Comparison of ENCODE assay signal across 8 cellular contexts in the genomic region with DNA sequence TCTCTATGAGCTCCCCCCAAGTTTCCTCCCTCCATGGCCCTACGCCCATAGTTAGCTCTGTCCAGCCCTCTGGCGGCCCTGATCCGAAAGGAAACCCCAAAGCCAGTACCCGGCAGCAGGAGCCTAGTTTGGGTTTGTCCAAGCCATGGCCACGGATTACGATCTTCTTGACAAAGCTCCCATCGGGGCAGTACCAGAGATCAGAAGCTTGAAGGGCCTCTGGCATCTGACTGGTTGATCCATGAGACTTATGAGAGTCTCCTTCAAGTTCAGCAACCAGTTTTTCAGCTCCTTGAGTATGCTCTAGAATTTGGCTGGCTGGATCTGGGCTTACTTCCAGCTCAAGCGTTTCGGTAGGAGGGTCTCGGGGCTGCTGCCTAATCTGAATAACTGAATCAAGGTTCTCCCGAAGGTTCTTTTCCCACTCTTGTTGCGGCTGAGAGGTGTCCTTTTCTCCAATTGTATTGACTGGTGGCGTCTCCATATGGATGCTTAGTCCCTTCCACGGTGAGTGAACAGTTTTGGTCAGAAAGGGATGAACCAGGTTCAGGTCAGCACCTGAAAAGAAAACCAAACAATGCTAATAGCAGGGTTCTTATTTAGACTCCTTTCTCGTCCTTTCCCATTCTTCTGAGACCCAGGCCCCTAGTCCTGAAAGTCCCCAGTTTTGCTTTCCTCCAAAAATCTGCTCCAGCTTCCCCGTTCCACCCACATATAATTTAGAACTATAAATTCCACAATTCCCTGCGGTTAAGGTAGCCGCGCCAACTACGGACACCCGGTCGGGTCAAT.
DNase-seq lines count a peak whose midpoint lies in the region; ATAC-seq and TF ChIP-seq lines count a peak whose summit lies in the region.

No MANE protein-coding gene starts in this region.

- H3K9ac ChIP-seq in mucosa of stomach (ENCODE audit: low read length) = peak overlapping the region; percentile 56

- no peaks in the 10 kb centered on the region for H3K9me3 ChIP-seq in mucosa of stomach (ENCODE audit: control insufficient read depth, low read length)

- no peak for ATAC-seq in HG03175 (IDR thresholded peaks at IDR 0.05; ENCODE audit: unreplicated experiment)
- ATAC-seq in GM19452 (IDR thresholded peaks at IDR 0.05; ENCODE audit: unreplicated experiment) = no peak

- TF ChIP-seq CTCF in GM12875 (IDR thresholded peaks at IDR 0.05; ENCODE audit: borderline replicate concordance, insufficient read depth, low read depth, low read length) = no peak
- no peak for TF ChIP-seq CTCF in NB4 (IDR thresholded peaks at IDR 0.05; ENCODE audit: low read depth, low read length)

- TF ChIP-seq POLR2A in NB4 (IDR thresholded peaks at IDR 0.05; ENCODE audit: extremely low read depth, insufficient read length) = no peak

- peaks cover 22% of the 10 kb centered on the region for H3K4me1 ChIP-seq in mucosa of stomach (ENCODE audit: control insufficient read depth, insufficient read depth, low read length)

- no peaks in the 10 kb centered on the region for H3K27me3 ChIP-seq in mucosa of stomach (ENCODE audit: control insufficient read depth, insufficient read depth, low read length)

- DNase-seq in NB4 (ENCODE audit: low read depth) (no peak), dedifferentiated amniotic fluid mesenchymal stem cell (ENCODE audit: extremely low spot score) (peak; percentile 45), AG08395 (ENCODE audit: low spot score) (no peak), AG20443 (ENCODE audit: low spot score) (no peak)

- H3K4me3 ChIP-seq in GM12875 (ENCODE audit: low read depth, low read length) = peak overlapping the region; percentile 56
- H3K4me3 ChIP-seq in NB4 (ENCODE audit: low read depth, low read length) = peak overlapping the region; percentile 88
- H3K4me3 ChIP-seq in mucosa of stomach (ENCODE audit: low read length) = peak overlapping the region; percentile 14

- peaks cover 3% of the 10 kb centered on the region for H3K36me3 ChIP-seq in mucosa of stomach (ENCODE audit: control insufficient read depth, insufficient read depth, low read length)

Comparison
In these comparisons a context has a peak if more than half of its experiments do, and no peak if none do; other contexts are left out.
1. H3K4me3 ChIP-seq: peak in every context shown above with its lines; median percentile 88 in NB4; 56 in GM12875; 14 in mucosa of stomach.